33 cellular contexts compared by ENCODE assay signal in the genomic region with DNA sequence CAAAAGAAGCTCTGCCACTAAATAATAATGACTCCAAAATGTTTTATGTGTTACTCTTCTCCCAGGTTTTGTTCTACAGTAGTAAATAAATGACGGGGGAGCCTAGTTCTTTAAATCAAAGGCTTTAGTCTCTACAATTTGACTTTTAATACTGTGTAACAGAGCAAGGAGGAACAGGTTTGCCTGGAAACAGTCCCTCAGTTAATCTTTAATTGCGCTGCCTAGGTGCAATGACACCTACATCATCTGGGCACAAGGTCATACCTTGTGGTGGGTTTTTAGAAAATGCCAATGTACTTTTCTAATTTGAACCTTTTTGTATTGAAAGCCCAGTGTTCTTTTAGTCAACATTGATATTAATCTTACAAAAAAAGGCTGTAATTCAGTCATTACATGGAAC.
"Had no signal": no experiment of that assay in that cellular context is flagged by ENCODE, and none has a peak within 500 bp of the region (broad histone marks: within the 10 kb centered on the region; RNA-seq: fewer than 3 reads in every experiment).

No MANE protein-coding gene starts in this region.

- H3K27me3 ChIP-seq: ascending aorta, MG63, Peyer's patch, SJSA1 had no signal

- H3K4me3 Mint-ChIP-seq: activated CD8-positive, alpha-beta T cell treated with anti-CD3 and anti-CD28 coated beads, Interleukin-2, amount 10 ng/mL, durations not matched to agents 7 days and 5 days; activated naive CD8-positive, alpha-beta T cell treated with anti-CD3 and anti-CD28 coated beads, Interleukin-2, amount 50 U/mL, for 24 hours; activated T-helper 1 cell treated with anti-CD3 and anti-CD28 coated beads, Interleukin-12 subunit alpha, Interleukin-12 subunit beta, Interleukin-2, Interleukin-4 antibody, amounts not matched to agents 30 ng/mL and 10 ng/mL and 1 ng/mL, durations not matched to agents 14 hours and 24 hours and 36 hours; brain; T-helper 1 cell treated with Interleukin-12 subunit alpha and Interleukin-12 subunit beta and Interleukin-4 antibody, amounts not matched to agents 30 μg/mL and 1 μg/mL, for 36 hours had no signal

- H3K27ac ChIP-seq: ascending aorta, Peyer's patch, RWPE1, SJSA1 had no signal

- H3K4me1 ChIP-seq: ascending aorta, Peyer's patch, SJSA1 had no signal

- H3K9me3 ChIP-seq: ascending aorta, MG63, Peyer's patch, SJSA1 had no signal

- H3K27me3 Mint-ChIP-seq: activated naive CD8-positive, alpha-beta T cell treated with anti-CD3 and anti-CD28 coated beads, Interleukin-2, amount 50 U/mL, for 24 hours; brain had no signal

- H3K36me3 ChIP-seq: ascending aorta, MG63, Peyer's patch, SJSA1 had no signal

- H3K4me3 ChIP-seq: ascending aorta, MG63, Peyer's patch, SJSA1 had no signal

- H3K27ac Mint-ChIP-seq: activated CD8-positive, alpha-beta T cell treated with anti-CD3 and anti-CD28 coated beads, Interleukin-2, amount 10 ng/mL, durations not matched to agents 7 days and 5 days; activated naive CD4-positive, alpha-beta T cell treated with anti-CD3 and anti-CD28 coated beads, Interleukin-2, amount 50 U/mL, for 72 hours; activated naive CD8-positive, alpha-beta T cell treated with anti-CD3 and anti-CD28 coated beads, Interleukin-2, amount 50 U/mL, for 24 hours; activated T-helper 1 cell treated with anti-CD3 and anti-CD28 coated beads, Interleukin-12 subunit alpha, Interleukin-12 subunit beta, Interleukin-2, Interleukin-4 antibody, amounts not matched to agents 30 ng/mL and 10 ng/mL and 1 ng/mL, durations not matched to agents 14 hours and 24 hours and 36 hours; T-helper 1 cell treated with Interleukin-12 subunit alpha and Interleukin-12 subunit beta and Interleukin-4 antibody, amounts not matched to agents 30 μg/mL and 1 μg/mL, for 36 hours had no signal

- DNase-seq: activated CD4-positive, alpha-beta T cell treated with anti-CD3 and anti-CD28 coated beads for 48 hours; activated CD4-positive, alpha-beta T cell treated with anti-CD3 and anti-CD28 coated beads, Interleukin-2, amount 50 U/mL, for 4 hours; activated CD8-positive, alpha-beta memory T cell treated with anti-CD3 and anti-CD28 coated beads, Interleukin-2, amount 50 U/mL, for 48 hours; activated CD8-positive, alpha-beta T cell treated with anti-CD3 and anti-CD28 coated beads, Interleukin-2, amount 10 ng/mL, durations not matched to agents 7 days and 5 days; activated effector memory CD4-positive, alpha-beta T cell treated with Interleukin-2 at 50 U/mL for 16 hours; activated naive CD4-positive, alpha-beta T cell treated with Interleukin-2 at 50 U/mL for 16 hours; activated naive CD8-positive, alpha-beta T cell treated with anti-CD3 and anti-CD28 coated beads, Interleukin-2, amount 50 U/mL, for 24 hours; activated T-cell treated with anti-CD3 and anti-CD28 coated beads, Interleukin-2, amount 50 U/mL, for 1 hour; amniotic stem cell; MG63; MV-4-11; NCI-H1092 treated with DMSO at 0.1 percent for 48 hours; NCI-H1417 treated with DMSO at 0.1 percent for 48 hours; NCI-H1694; NCI-H2029; NCI-H2107; NCI-H2171 treated with DMSO at 0.1 percent for 48 hours; NCI-H345; NCI-H510A; NCI-H69; NK-92 treated with Interleukin-12 subunit alpha and Interleukin-12 subunit beta, amount 100 ng/mL, for 24 hours; OCI-M1; Peyer's patch; Right ventricle myocardium superior had no signal

- H3K4me1 Mint-ChIP-seq: activated naive CD8-positive, alpha-beta T cell treated with anti-CD3 and anti-CD28 coated beads, Interleukin-2, amount 50 U/mL, for 24 hours had no signal

- H3K9me3 Mint-ChIP-seq: activated naive CD8-positive, alpha-beta T cell treated with anti-CD3 and anti-CD28 coated beads, Interleukin-2, amount 50 U/mL, for 24 hours; activated T-helper 1 cell treated with anti-CD3 and anti-CD28 coated beads, Interleukin-12 subunit alpha, Interleukin-12 subunit beta, Interleukin-2, Interleukin-4 antibody, amounts not matched to agents 30 ng/mL and 10 ng/mL and 1 ng/mL, durations not matched to agents 14 hours and 24 hours and 36 hours; brain; T-helper 1 cell treated with Interleukin-12 subunit alpha and Interleukin-12 subunit beta and Interleukin-4 antibody, amounts not matched to agents 30 μg/mL and 1 μg/mL, for 36 hours had no signal

- H3K36me3 Mint-ChIP-seq: activated naive CD4-positive, alpha-beta T cell treated with anti-CD3 and anti-CD28 coated beads, Interleukin-2, amount 50 U/mL, for 72 hours; brain had no signal

- ATAC-seq: activated CD4-positive, CD25-positive, alpha-beta regulatory T cell treated with anti-CD3 and anti-CD28 coated beads, Interleukin-2, amount 50 U/mL, for 24 hours; activated CD8-positive, alpha-beta T cell treated with anti-CD3 and anti-CD28 coated beads, Interleukin-2, amount 10 ng/mL, durations not matched to agents 7 days and 5 days; activated naive CD4-positive, alpha-beta T cell treated with anti-CD3 and anti-CD28 coated beads, Interleukin-2, amount 50 U/mL, for 72 hours; activated naive CD8-positive, alpha-beta T cell treated with anti-CD3 and anti-CD28 coated beads, Interleukin-2, amount 50 U/mL, for 24 hours; SK-N-SH treated with all-trans-retinoic acid at 6 μM for 48 hours had no signal
